Comparison of ENCODE assay signal across 1 cellular context in the genomic region with DNA sequence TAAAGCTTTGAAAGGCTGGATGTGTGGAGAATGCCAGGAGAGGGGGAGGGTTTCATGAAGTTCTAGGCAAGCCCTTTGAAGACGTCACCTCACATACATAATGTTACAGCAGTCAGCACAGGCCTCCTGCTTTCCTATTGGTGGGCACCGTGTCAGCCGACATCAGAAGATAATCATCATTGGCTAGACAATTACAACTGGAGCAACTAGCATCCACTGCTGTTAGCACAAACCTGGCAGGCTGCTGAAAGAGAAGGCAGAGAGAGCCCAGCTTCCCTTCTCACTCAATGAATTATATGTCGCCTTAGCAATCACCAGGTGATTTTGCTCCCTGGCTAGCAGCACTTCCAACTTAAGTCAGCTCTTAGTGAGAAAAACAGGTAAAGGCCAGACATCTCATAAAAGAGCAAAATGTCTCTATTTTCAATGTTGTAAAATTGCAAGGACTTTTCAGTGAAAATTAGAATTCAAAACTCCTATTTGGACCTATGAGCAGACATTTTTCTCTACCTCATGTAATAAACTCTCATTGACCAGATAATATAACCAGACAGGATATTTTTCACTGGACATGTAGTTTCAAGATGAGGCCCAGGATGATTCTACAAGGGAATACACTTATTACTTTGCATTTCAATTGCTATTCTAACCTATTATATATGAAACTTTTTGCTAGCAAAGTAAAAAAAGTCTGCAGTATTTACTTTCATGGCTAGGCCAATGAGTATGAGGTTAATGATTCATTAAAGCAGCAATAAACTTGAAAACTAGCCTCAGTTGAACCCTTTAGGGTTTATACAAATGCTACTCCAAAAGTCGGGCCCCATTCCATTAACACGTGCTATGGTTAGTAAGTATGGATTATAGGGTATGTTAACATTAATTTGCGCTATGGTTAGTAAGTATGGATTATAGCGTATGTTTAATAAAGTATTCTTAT.
A peak's percentile ranks its signal among the peaks of the same experiment; 100 is the strongest.
TF ChIP-seq lines count a peak whose summit lies in the region.

No MANE protein-coding gene starts in this region.

TF ChIP-seq in K562, 482 proteins besides CTCF, POLR2A, EP300 and RAD21 (continued from another document and continues in another):
- TF ChIP-seq, protein P1, sequence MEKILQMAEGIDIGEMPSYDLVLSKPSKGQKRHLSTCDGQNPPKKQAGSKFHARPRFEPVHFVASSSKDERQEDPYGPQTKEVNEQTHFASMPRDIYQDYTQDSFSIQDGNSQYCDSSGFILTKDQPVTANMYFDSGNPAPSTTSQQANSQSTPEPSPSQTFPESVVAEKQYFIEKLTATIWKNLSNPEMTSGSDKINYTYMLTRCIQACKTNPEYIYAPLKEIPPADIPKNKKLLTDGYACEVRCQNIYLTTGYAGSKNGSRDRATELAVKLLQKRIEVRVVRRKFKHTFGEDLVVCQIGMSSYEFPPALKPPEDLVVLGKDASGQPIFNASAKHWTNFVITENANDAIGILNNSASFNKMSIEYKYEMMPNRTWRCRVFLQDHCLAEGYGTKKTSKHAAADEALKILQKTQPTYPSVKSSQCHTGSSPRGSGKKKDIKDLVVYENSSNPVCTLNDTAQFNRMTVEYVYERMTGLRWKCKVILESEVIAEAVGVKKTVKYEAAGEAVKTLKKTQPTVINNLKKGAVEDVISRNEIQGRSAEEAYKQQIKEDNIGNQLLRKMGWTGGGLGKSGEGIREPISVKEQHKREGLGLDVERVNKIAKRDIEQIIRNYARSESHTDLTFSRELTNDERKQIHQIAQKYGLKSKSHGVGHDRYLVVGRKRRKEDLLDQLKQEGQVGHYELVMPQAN (IDR thresholded peaks at IDR 0.05; ENCODE audit: borderline replicate concordance) = no peak
- TF ChIP-seq POLR2AphosphoS5 (IDR thresholded peaks at IDR 0.05; ENCODE audit: control insufficient read depth, insufficient read depth, low read depth, low read length) = peak; percentile 97
- TF ChIP-seq MBD2 (IDR thresholded peaks at IDR 0.05; ENCODE audit: borderline replicate concordance, low read depth) = peak; percentile 56
- TF ChIP-seq IRF2 (CRISPR knock-in tag; IDR thresholded peaks at IDR 0.05) = no peak
- TF ChIP-seq ZNF146 (CRISPR knock-in tag; IDR thresholded peaks at IDR 0.05; ENCODE audit: unreplicated experiment) = no peak
- TF ChIP-seq SREBF1 (IDR thresholded peaks at IDR 0.05; ENCODE audit: borderline replicate concordance, low read depth, low read length) = peak; percentile 97
- TF ChIP-seq, protein P2, sequence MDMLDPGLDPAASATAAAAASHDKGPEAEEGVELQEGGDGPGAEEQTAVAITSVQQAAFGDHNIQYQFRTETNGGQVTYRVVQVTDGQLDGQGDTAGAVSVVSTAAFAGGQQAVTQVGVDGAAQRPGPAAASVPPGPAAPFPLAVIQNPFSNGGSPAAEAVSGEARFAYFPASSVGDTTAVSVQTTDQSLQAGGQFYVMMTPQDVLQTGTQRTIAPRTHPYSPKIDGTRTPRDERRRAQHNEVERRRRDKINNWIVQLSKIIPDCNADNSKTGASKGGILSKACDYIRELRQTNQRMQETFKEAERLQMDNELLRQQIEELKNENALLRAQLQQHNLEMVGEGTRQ (CRISPR knock-in tag; IDR thresholded peaks at IDR 0.05) = peak; percentile 72
- TF ChIP-seq FOXM1 (IDR thresholded peaks at IDR 0.05; ENCODE audit: low read depth) = peak; percentile 51; the same call in 1 of the 2 replicates
- TF ChIP-seq FOXM1 (CRISPR knock-in tag; IDR thresholded peaks at IDR 0.05; ENCODE audit: low read depth) = no peak
- TF ChIP-seq ZNF764 (CRISPR knock-in tag; IDR thresholded peaks at IDR 0.05; ENCODE audit: low read depth) = no peak
- TF ChIP-seq RAD51 (IDR thresholded peaks at IDR 0.05; ENCODE audit: borderline replicate concordance, low read depth) = 0 out of 2 replicates have a peak, but pooled peaks have one; percentile 67
- no peak for TF ChIP-seq KLF6 (CRISPR knock-in tag; IDR thresholded peaks at IDR 0.05; ENCODE audit: borderline replicate concordance)
- no peak for TF ChIP-seq KLF16 (IDR thresholded peaks at IDR 0.05)
- TF ChIP-seq, protein P3, sequence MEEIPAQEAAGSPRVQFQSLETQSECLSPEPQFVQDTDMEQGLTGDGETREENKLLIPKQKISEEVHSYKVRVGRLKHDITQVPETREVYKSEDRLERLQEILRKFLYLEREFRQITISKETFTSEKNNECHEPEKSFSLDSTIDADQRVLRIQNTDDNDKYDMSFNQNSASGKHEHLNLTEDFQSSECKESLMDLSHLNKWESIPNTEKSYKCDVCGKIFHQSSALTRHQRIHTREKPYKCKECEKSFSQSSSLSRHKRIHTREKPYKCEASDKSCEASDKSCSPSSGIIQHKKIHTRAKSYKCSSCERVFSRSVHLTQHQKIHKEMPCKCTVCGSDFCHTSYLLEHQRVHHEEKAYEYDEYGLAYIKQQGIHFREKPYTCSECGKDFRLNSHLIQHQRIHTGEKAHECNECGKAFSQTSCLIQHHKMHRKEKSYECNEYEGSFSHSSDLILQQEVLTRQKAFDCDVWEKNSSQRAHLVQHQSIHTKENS (CRISPR knock-in tag; IDR thresholded peaks at IDR 0.05) = 0 out of 2 replicates have a peak, but pooled peaks have one; percentile 53
- TF ChIP-seq, protein P4, sequence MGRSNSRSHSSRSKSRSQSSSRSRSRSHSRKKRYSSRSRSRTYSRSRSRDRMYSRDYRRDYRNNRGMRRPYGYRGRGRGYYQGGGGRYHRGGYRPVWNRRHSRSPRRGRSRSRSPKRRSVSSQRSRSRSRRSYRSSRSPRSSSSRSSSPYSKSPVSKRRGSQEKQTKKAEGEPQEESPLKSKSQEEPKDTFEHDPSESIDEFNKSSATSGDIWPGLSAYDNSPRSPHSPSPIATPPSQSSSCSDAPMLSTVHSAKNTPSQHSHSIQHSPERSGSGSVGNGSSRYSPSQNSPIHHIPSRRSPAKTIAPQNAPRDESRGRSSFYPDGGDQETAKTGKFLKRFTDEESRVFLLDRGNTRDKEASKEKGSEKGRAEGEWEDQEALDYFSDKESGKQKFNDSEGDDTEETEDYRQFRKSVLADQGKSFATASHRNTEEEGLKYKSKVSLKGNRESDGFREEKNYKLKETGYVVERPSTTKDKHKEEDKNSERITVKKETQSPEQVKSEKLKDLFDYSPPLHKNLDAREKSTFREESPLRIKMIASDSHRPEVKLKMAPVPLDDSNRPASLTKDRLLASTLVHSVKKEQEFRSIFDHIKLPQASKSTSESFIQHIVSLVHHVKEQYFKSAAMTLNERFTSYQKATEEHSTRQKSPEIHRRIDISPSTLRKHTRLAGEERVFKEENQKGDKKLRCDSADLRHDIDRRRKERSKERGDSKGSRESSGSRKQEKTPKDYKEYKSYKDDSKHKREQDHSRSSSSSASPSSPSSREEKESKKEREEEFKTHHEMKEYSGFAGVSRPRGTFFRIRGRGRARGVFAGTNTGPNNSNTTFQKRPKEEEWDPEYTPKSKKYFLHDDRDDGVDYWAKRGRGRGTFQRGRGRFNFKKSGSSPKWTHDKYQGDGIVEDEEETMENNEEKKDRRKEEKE (IDR thresholded peaks at IDR 0.05; ENCODE audit: borderline replicate concordance in 1 of 2, control insufficient read depth in 1 of 2, low read depth in 2 of 2, low read length in 1 of 2) = no peak
- peak; percentile 39; the same call in 1 of the 2 replicates for TF ChIP-seq NFIC (IDR thresholded peaks at IDR 0.05)
- TF ChIP-seq ATF1 (CRISPR knock-in tag; IDR thresholded peaks at IDR 0.05) = no peak
- TF ChIP-seq ATF1 (tag; IDR thresholded peaks at IDR 0.05) = peak; percentile 91
- peak; percentile 86 for TF ChIP-seq SMAD1 (IDR thresholded peaks at IDR 0.05; ENCODE audit: low read depth, low read length, partially characterized antibody)
- TF ChIP-seq NR2F6 (CRISPR knock-in tag; IDR thresholded peaks at IDR 0.05) = no peak
- TF ChIP-seq BRD4 (IDR thresholded peaks at IDR 0.05) = no peak
- TF ChIP-seq BRCA1 (IDR thresholded peaks at IDR 0.05) = no peak
- no peak for TF ChIP-seq BRCA1 (CRISPR knock-in tag; IDR thresholded peaks at IDR 0.05)
- TF ChIP-seq, protein P5, sequence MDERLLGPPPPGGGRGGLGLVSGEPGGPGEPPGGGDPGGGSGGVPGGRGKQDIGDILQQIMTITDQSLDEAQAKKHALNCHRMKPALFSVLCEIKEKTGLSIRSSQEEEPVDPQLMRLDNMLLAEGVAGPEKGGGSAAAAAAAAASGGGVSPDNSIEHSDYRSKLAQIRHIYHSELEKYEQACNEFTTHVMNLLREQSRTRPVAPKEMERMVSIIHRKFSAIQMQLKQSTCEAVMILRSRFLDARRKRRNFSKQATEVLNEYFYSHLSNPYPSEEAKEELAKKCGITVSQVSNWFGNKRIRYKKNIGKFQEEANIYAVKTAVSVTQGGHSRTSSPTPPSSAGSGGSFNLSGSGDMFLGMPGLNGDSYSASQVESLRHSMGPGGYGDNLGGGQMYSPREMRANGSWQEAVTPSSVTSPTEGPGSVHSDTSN (CRISPR knock-in tag; IDR thresholded peaks at IDR 0.05; ENCODE audit: low read depth) = no peak
- TF ChIP-seq, protein P5 (tag; conservative IDR thresholded peaks at IDR 0.05; ENCODE audit: low read depth) = peak; percentile 21; the same call in 1 of the 2 replicates
- TF ChIP-seq, protein P6, sequence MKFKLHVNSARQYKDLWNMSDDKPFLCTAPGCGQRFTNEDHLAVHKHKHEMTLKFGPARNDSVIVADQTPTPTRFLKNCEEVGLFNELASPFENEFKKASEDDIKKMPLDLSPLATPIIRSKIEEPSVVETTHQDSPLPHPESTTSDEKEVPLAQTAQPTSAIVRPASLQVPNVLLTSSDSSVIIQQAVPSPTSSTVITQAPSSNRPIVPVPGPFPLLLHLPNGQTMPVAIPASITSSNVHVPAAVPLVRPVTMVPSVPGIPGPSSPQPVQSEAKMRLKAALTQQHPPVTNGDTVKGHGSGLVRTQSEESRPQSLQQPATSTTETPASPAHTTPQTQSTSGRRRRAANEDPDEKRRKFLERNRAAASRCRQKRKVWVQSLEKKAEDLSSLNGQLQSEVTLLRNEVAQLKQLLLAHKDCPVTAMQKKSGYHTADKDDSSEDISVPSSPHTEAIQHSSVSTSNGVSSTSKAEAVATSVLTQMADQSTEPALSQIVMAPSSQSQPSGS (CRISPR knock-in tag; IDR thresholded peaks at IDR 0.05) = no peak
- TF ChIP-seq STAG1 (CRISPR knock-in tag; IDR thresholded peaks at IDR 0.05; ENCODE audit: borderline replicate concordance) = no peak
- no peak for TF ChIP-seq ZNF830 (CRISPR knock-in tag; IDR thresholded peaks at IDR 0.05)
- no peak for TF ChIP-seq CBX2 (IDR thresholded peaks at IDR 0.05; ENCODE audit: insufficient read depth, low read length, poor library complexity, severe bottlenecking)
- peak; percentile 79 for TF ChIP-seq BHLHE40 (IDR thresholded peaks at IDR 0.05; ENCODE audit: low read length)
- TF ChIP-seq, protein P7, sequence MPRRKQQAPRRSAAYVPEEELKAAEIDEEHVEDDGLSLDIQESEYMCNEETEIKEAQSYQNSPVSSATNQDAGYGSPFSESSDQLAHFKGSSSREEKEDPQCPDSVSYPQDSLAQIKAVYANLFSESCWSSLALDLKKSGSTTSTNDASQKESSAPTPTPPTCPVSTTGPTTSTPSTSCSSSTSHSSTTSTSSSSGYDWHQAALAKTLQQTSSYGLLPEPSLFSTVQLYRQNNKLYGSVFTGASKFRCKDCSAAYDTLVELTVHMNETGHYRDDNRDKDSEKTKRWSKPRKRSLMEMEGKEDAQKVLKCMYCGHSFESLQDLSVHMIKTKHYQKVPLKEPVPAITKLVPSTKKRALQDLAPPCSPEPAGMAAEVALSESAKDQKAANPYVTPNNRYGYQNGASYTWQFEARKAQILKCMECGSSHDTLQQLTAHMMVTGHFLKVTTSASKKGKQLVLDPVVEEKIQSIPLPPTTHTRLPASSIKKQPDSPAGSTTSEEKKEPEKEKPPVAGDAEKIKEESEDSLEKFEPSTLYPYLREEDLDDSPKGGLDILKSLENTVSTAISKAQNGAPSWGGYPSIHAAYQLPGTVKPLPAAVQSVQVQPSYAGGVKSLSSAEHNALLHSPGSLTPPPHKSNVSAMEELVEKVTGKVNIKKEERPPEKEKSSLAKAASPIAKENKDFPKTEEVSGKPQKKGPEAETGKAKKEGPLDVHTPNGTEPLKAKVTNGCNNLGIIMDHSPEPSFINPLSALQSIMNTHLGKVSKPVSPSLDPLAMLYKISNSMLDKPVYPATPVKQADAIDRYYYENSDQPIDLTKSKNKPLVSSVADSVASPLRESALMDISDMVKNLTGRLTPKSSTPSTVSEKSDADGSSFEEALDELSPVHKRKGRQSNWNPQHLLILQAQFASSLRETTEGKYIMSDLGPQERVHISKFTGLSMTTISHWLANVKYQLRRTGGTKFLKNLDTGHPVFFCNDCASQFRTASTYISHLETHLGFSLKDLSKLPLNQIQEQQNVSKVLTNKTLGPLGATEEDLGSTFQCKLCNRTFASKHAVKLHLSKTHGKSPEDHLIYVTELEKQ (CRISPR knock-in tag; IDR thresholded peaks at IDR 0.05) = no peak
- 0 out of 4 replicates have a peak, but pooled peaks of 1 of the 2 experiments have one; percentile 40 for TF ChIP-seq ARNT (IDR thresholded peaks at IDR 0.05)
- no peak for TF ChIP-seq FOXJ3 (CRISPR knock-in tag; IDR thresholded peaks at IDR 0.05)
- TF ChIP-seq PHF8 (IDR thresholded peaks at IDR 0.05; ENCODE audit: borderline replicate concordance, low read length) = peak; percentile 27; the same call in 1 of the 2 replicates
- no peak for TF ChIP-seq DACH1 (IDR thresholded peaks at IDR 0.05; ENCODE audit: partially characterized antibody)
- TF ChIP-seq TAF9B (IDR thresholded peaks at IDR 0.05; ENCODE audit: partially characterized antibody) = peak; percentile 85
- TF ChIP-seq SMARCA5 (IDR thresholded peaks at IDR 0.05) = no peak
- TF ChIP-seq TRIM24 (IDR thresholded peaks at IDR 0.05) = no peak
- TF ChIP-seq ZNF699 (CRISPR knock-in tag; IDR thresholded peaks at IDR 0.05; ENCODE audit: insufficient replicate concordance) = no peak
- TF ChIP-seq ZSCAN32 (CRISPR knock-in tag; IDR thresholded peaks at IDR 0.05) = no peak
- TF ChIP-seq TGIF2 (CRISPR knock-in tag; IDR thresholded peaks at IDR 0.05) = no peak
- TF ChIP-seq, protein P8, sequence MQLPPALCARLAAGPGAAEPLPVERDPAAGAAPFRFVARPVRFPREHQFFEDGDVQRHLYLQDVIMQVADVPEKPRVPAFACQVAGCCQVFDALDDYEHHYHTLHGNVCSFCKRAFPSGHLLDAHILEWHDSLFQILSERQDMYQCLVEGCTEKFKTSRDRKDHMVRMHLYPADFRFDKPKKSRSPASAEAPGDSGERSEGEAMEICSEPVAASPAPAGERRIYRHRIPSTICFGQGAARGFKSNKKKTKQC (CRISPR knock-in tag; IDR thresholded peaks at IDR 0.05) = no peak
- TF ChIP-seq MYC (IDR thresholded peaks at IDR 0.05; ENCODE audit: low read depth, low read length) = no peak
- no peak for TF ChIP-seq MYC (CRISPR knock-in tag; IDR thresholded peaks at IDR 0.05; ENCODE audit: borderline replicate concordance, low read depth)
- TF ChIP-seq EGR1 (conservative IDR thresholded peaks at IDR 0.05) = no peak
- 0 out of 2 replicates have a peak, but pooled peaks have one; percentile 0 for TF ChIP-seq GABPA (tag; conservative IDR thresholded peaks at IDR 0.05; ENCODE audit: low read depth)
